28 cellular contexts compared by ENCODE assay signal in the genomic region with DNA sequence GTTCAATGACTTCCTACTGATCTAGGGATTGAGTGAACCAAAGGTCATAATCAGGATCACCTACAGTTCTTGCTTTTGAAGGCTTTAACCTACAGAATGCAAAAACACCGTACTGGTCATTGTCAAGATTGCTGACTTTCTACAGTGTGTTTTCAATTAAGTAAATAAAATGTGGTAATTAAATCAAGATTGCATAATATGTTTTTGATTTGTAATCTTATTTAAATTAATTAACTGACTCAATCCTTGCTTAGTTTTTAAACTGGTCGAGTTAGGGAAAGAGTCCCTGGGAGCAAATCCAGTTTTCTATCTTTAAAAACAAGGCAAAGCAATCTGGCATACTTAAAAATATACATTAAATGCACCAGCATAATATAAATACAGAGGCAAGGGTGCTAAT.
DNase-seq lines count a peak whose midpoint lies in the region; ATAC-seq, FAIRE-seq and TF ChIP-seq lines count a peak whose summit lies in the region.
"Had no signal": no experiment of that assay in that cellular context is flagged by ENCODE, and none has a peak within 500 bp of the region (broad histone marks: within the 10 kb centered on the region; RNA-seq: fewer than 3 reads in every experiment).

No MANE protein-coding gene starts in this region.

- H3K4me2 ChIP-seq in keratinocyte (ENCODE audit: control insufficient read depth, extremely low read depth, insufficient read depth, low read depth, low read length): no peak overlapping the region
- H3K4me2 ChIP-seq: A549; BLaER1 treated with 17β-estradiol and CSF1 and Interleukin-3, amounts not matched to agents 10 nM and 100 nM had no signal

- peak overlapping the region; percentile 17 for H3K27ac Mint-ChIP-seq in endodermal cell
- peak overlapping the region; percentile 9 for H3K27ac Mint-ChIP-seq in mesothelial cell of epicardium
- no peak overlapping the region for H3K27ac Mint-ChIP-seq in activated naive CD4-positive, alpha-beta T cell treated with anti-CD3 and anti-CD28 coated beads, Interleukin-2, amount 10 ng/mL, durations not matched to agents 7 days and 5 days
- H3K27ac Mint-ChIP-seq: CD14-positive monocyte; CD4-positive, alpha-beta T cell; CD8-positive, alpha-beta memory T cell had no signal

- no peak overlapping the region for H3K4me3 Mint-ChIP-seq in endodermal cell
- no peak overlapping the region for H3K4me3 Mint-ChIP-seq in mesothelial cell of epicardium
- no peak overlapping the region for H3K4me3 Mint-ChIP-seq in activated naive CD4-positive, alpha-beta T cell treated with anti-CD3 and anti-CD28 coated beads, Interleukin-2, amount 10 ng/mL, durations not matched to agents 7 days and 5 days
- H3K4me3 Mint-ChIP-seq: CD14-positive monocyte; CD4-positive, alpha-beta T cell; CD8-positive, alpha-beta memory T cell had no signal

- H3K9me3 ChIP-seq in SK-N-MC (ENCODE audit: low read depth, low read length) (no peaks in the 10 kb centered on the region), endodermal cell (ENCODE audit: control insufficient read depth, low read length) (no peaks in the 10 kb centered on the region), keratinocyte (ENCODE audit: control insufficient read depth, low read depth, low read length) (no peaks in the 10 kb centered on the region)
- H3K9me3 ChIP-seq: A549; BE2C; BLaER1 treated with 17β-estradiol and CSF1 and Interleukin-3, amounts not matched to agents 10 nM and 100 nM had no signal

- H3K4me3 ChIP-seq in SK-N-MC (no peak overlapping the region), endodermal cell (ENCODE audit: low read length) (no peak overlapping the region), keratinocyte (ENCODE audit: control insufficient read depth in 2 of 3, extremely low read depth in 1 of 3, insufficient read depth in 2 of 3, low read depth in 1 of 3, low read length in 3 of 3) (no peak overlapping the region)
- H3K4me3 ChIP-seq: A549; BLaER1 treated with 17β-estradiol and CSF1 and Interleukin-3, amounts not matched to agents 10 nM and 100 nM; GM23248 had no signal

- H3K9me1 ChIP-seq in keratinocyte (ENCODE audit: control insufficient read depth, extremely low read depth, insufficient read depth, low read length): no peaks in the 10 kb centered on the region

- H3K9ac ChIP-seq in SK-N-MC (ENCODE audit: insufficient read length): no peak overlapping the region
- H3K9ac ChIP-seq in endodermal cell (ENCODE audit: extremely low read depth, low read length, poor library complexity, severe bottlenecking): no peak overlapping the region
- H3K9ac ChIP-seq in keratinocyte (ENCODE audit: control insufficient read depth, extremely low read depth, insufficient read depth, low read length): no peak overlapping the region
- H3K9ac ChIP-seq: BLaER1 treated with 17β-estradiol and CSF1 and Interleukin-3, amounts not matched to agents 10 nM and 100 nM; GM23248 had no signal

- H3K4me1 ChIP-seq in endodermal cell (ENCODE audit: control insufficient read depth, insufficient read depth, low read length): peaks cover 7% of the 10 kb centered on the region
- no peaks in the 10 kb centered on the region for H3K4me1 ChIP-seq in keratinocyte (ENCODE audit: control insufficient read depth, extremely low read depth, insufficient read depth, low read length)

- no peaks in the 10 kb centered on the region for H3K36me3 Mint-ChIP-seq in endodermal cell (ENCODE audit: low read depth)
- peaks cover 7% of the 10 kb centered on the region for H3K36me3 Mint-ChIP-seq in mesothelial cell of epicardium
- no peaks in the 10 kb centered on the region for H3K36me3 Mint-ChIP-seq in activated naive CD4-positive, alpha-beta T cell treated with anti-CD3 and anti-CD28 coated beads, Interleukin-2, amount 10 ng/mL, durations not matched to agents 7 days and 5 days
- H3K36me3 Mint-ChIP-seq: CD14-positive monocyte; CD8-positive, alpha-beta memory T cell had no signal

- H3K27ac ChIP-seq in SK-N-MC: peak overlapping the region; percentile 56; the same call in 1 of the 2 replicates
- no peak overlapping the region for H3K27ac ChIP-seq in endodermal cell (ENCODE audit: low read depth, low read length)
- H3K27ac ChIP-seq in keratinocyte (ENCODE audit: control insufficient read depth, insufficient read depth, low read length): no peak overlapping the region
- H3K27ac ChIP-seq: A549; BLaER1 treated with 17β-estradiol and CSF1 and Interleukin-3, amounts not matched to agents 10 nM and 100 nM; GM23248 had no signal

- H3K4me1 Mint-ChIP-seq in endodermal cell (peaks cover 33% of the 10 kb centered on the region), mesothelial cell of epicardium (peaks cover 60% of the 10 kb centered on the region)
- H3K4me1 Mint-ChIP-seq in activated naive CD4-positive, alpha-beta T cell treated with anti-CD3 and anti-CD28 coated beads, Interleukin-2, amount 10 ng/mL, durations not matched to agents 7 days and 5 days: no peaks in the 10 kb centered on the region
- H3K4me1 Mint-ChIP-seq: CD14-positive monocyte; CD8-positive, alpha-beta memory T cell had no signal

- FAIRE-seq in keratinocyte (lab: Jason Lieb, UNC): peak; percentile 39
- FAIRE-seq: A549, GM12891, GM18507, GM19239, H1 had no signal

- no peaks in the 10 kb centered on the region for H4K20me1 ChIP-seq in keratinocyte (ENCODE audit: control insufficient read depth, extremely low read depth, insufficient read depth, low read length)
- H4K20me1 ChIP-seq: BLaER1 treated with 17β-estradiol and CSF1 and Interleukin-3, amounts not matched to agents 10 nM and 100 nM had no signal

- dilution Hi-C loops in keratinocyte (cut with MboI; ENCODE audit: extremely low pct_ligation_motif_present, low sequenced_read_pairs): no loop called here

- no peak for ATAC-seq in stimulated activated naive CD8-positive, alpha-beta T cell treated with anti-CD3 and anti-CD28 coated beads, Interleukin-15, Interleukin-2, amounts not matched to agents 100 U/mL and 50 U/mL, for 24 hours
- ATAC-seq: A549 had no signal

- no peaks in the 10 kb centered on the region for H3K27me3 ChIP-seq in endodermal cell (ENCODE audit: control insufficient read depth, insufficient read depth, low read length, poor library complexity, severe bottlenecking)
- H3K27me3 ChIP-seq in keratinocyte (ENCODE audit: control insufficient read depth, extremely low read depth, insufficient read depth, low read length): no peaks in the 10 kb centered on the region
- H3K27me3 ChIP-seq: BE2C; BLaER1 treated with 17β-estradiol and CSF1 and Interleukin-3, amounts not matched to agents 10 nM and 100 nM had no signal

- CTCF ChIA-PET in activated naive CD4-positive, alpha-beta T cell treated with anti-CD3 and anti-CD28 coated beads, Interleukin-2, amount 10 ng/mL, durations not matched to agents 7 days and 5 days (lab: Charles Lee): no interaction called here

- TF ChIP-seq CTCF in endodermal cell (conservative IDR thresholded peaks at IDR 0.05) (no peak), keratinocyte (optimal IDR thresholded peaks at IDR 0.05 in 1 of 3, IDR thresholded peaks at IDR 0.05 in 1 of 3, conservative IDR thresholded peaks at IDR 0.05 in 1 of 3; ENCODE audit: extremely low read depth in 1 of 3, insufficient read depth in 2 of 3, low read length in 3 of 3) (no peak), mesothelial cell of epicardium (IDR thresholded peaks at IDR 0.05; ENCODE audit: unreplicated experiment) (no peak)

- H3K36me3 ChIP-seq in SK-N-MC (ENCODE audit: insufficient read depth, low read length): no peaks in the 10 kb centered on the region
- no peaks in the 10 kb centered on the region for H3K36me3 ChIP-seq in endodermal cell (ENCODE audit: control insufficient read depth, insufficient read depth, low read length)
- no peaks in the 10 kb centered on the region for H3K36me3 ChIP-seq in keratinocyte (ENCODE audit: control insufficient read depth in 2 of 2, extremely low read depth in 1 of 2, insufficient read depth in 2 of 2, low read length in 2 of 2)
- H3K36me3 ChIP-seq: BE2C; BLaER1 treated with 17β-estradiol and CSF1 and Interleukin-3, amounts not matched to agents 10 nM and 100 nM had no signal

- peaks cover 23% of the 10 kb centered on the region for H3K79me2 ChIP-seq in keratinocyte (ENCODE audit: control insufficient read depth, insufficient read depth, low read length)

- H3K27me3 Mint-ChIP-seq in endodermal cell (ENCODE audit: insufficient read depth) (no peaks in the 10 kb centered on the region), mesothelial cell of epicardium (ENCODE audit: low read depth) (no peaks in the 10 kb centered on the region)
- H3K27me3 Mint-ChIP-seq in activated naive CD4-positive, alpha-beta T cell treated with anti-CD3 and anti-CD28 coated beads, Interleukin-2, amount 10 ng/mL, durations not matched to agents 7 days and 5 days: no peaks in the 10 kb centered on the region
- H3K27me3 Mint-ChIP-seq: CD8-positive, alpha-beta memory T cell had no signal

- DNase-seq in SK-N-MC (ENCODE audit: low read depth, low spot score) (no peak), endodermal cell (no peak), keratinocyte (ENCODE audit: low read depth, low spot score) (no peak), mesothelial cell of epicardium (ENCODE audit: low spot score in 2 of 2, unreplicated experiment in 2 of 2) (no peak), medulla oblongata (ENCODE audit: extremely low spot score) (no peak), MV-4-11 (lab: John Stamatoyannopoulos, UW) (no peak)
- DNase-seq in activated naive CD4-positive, alpha-beta T cell treated with anti-CD3 and anti-CD28 coated beads, Interleukin-2, amount 10 ng/mL, durations not matched to agents 7 days and 5 days: no peak
- DNase-seq in stimulated activated naive CD8-positive, alpha-beta T cell treated with anti-CD3 and anti-CD28 coated beads, Interleukin-15, Interleukin-2, amounts not matched to agents 100 U/mL and 50 U/mL, for 24 hours: no peak
- DNase-seq: 8988T; ACHN; AML-193; BE2C; Calu3; CD4-positive, alpha-beta T cell; CD8-positive, alpha-beta memory T cell; DMS53; DMS79 treated with DMSO at 0.1 percent for 48 hours; GF-D8; GM23248; H7; HCEC 1CT had no signal

- H2AFZ ChIP-seq in keratinocyte (ENCODE audit: control insufficient read depth, low read length): no peak overlapping the region
- H2AFZ ChIP-seq: GM23248 had no signal

- WGBS in endodermal cell (ENCODE audit: insufficient coverage in 1 of 2, insufficient read length in 1 of 2), 2 experiments: 85% methylated on average over 2 of the region's 2 CpGs; no CpG with 5 or more reads in 1 of the 2 experiments

- H3K9me3 Mint-ChIP-seq in endodermal cell (no peaks in the 10 kb centered on the region), mesothelial cell of epicardium (peaks cover 3% of the 10 kb centered on the region)
- no peaks in the 10 kb centered on the region for H3K9me3 Mint-ChIP-seq in activated naive CD4-positive, alpha-beta T cell treated with anti-CD3 and anti-CD28 coated beads, Interleukin-2, amount 10 ng/mL, durations not matched to agents 7 days and 5 days
- H3K9me3 Mint-ChIP-seq: CD14-positive monocyte; CD4-positive, alpha-beta T cell had no signal
